10 cellular contexts compared by ENCODE assay signal in the genomic region with DNA sequence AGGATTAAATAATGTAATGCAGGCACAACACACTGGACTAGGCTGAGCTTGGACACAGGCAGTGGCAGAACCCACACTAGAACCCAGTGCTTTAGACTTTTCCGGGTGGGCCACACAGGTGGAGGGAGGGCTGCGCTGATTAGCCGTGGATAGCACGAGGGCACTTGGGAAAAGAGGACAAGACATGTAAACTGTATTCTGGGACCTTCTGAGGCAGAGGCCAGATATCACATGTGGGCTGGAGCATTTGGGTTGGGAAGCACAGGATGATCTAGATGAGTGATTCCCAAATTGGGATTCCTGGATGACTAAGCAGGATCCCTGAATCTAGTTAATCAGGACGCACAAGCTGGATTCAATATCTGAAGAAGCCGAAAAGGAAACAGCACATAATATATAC. TPM values are rescaled to one million over a fixed set of nuclear protein-coding genes. Genes with fewer than 3 reads are reported as not detected.
DNase-seq lines count a peak whose midpoint lies in the region; ATAC-seq and TF ChIP-seq lines count a peak whose summit lies in the region.
"Had no signal": no experiment of that assay in that cellular context is flagged by ENCODE, and none has a peak within 500 bp of the region (broad histone marks: within the 10 kb centered on the region; RNA-seq: fewer than 3 reads in every experiment).

No MANE protein-coding gene starts in this region.

- no peaks in the 10 kb centered on the region for H3K36me3 Mint-ChIP-seq in glutamatergic neuron (ENCODE audit: unreplicated experiment)
- H3K36me3 Mint-ChIP-seq in activated T-helper 2 cell treated with anti-CD3 and anti-CD28 coated beads, Interferon-gamma antibody, Interleukin-2, Interleukin-4, amounts not matched to agents 10 μg/mL and 5 μg/mL and 100 μg/mL, durations not matched to agents 14 hours and 24 hours and 36 hours (ENCODE audit: low read depth): peaks cover 14% of the 10 kb centered on the region
- H3K36me3 Mint-ChIP-seq in activated T-cell treated with anti-CD3 and anti-CD28 coated beads, Interleukin-2, amount 50 U/mL, for 24 hours (ENCODE audit: low read depth): peaks cover 56% of the 10 kb centered on the region

- H3K27ac Mint-ChIP-seq in glutamatergic neuron (ENCODE audit: unreplicated experiment): peak overlapping the region; percentile 96
- no peak overlapping the region for H3K27ac Mint-ChIP-seq in activated T-helper 2 cell treated with anti-CD3 and anti-CD28 coated beads, Interferon-gamma antibody, Interleukin-2, Interleukin-4, amounts not matched to agents 10 μg/mL and 5 μg/mL and 100 μg/mL, durations not matched to agents 14 hours and 24 hours and 36 hours
- no peak overlapping the region for H3K27ac Mint-ChIP-seq in activated T-cell treated with anti-CD3 and anti-CD28 coated beads, Interleukin-2, amount 50 U/mL, for 24 hours

- peak overlapping the region; percentile 96 for H3K4me2 ChIP-seq in BLaER1

- no peak overlapping the region for H3K9ac ChIP-seq in BLaER1
- H3K9ac ChIP-seq in adipocyte (ENCODE audit: low read length): peak overlapping the region; percentile 80

- DNase-seq in adipocyte (ENCODE audit: low read depth): no peak
- DNase-seq in glutamatergic neuron: no peak
- DNase-seq in renal cortical epithelial cell (ENCODE audit: low read depth): peak; percentile 59
- DNase-seq in activated T-helper 2 cell treated with anti-CD3 and anti-CD28 coated beads, Interferon-gamma antibody, Interleukin-2, Interleukin-4, amounts not matched to agents 10 μg/mL and 5 μg/mL and 100 μg/mL, durations not matched to agents 14 hours and 24 hours and 36 hours (ENCODE audit: low spot score): no peak
- DNase-seq in activated T-cell treated with anti-CD3 and anti-CD28 coated beads, Interleukin-2, amount 50 U/mL, for 24 hours: no peak
- DNase-seq: activated T-cell treated with anti-CD3 and anti-CD28 coated beads, Interleukin-2, amount 50 U/mL, for 48 hours; NCI-H748 treated with DMSO at 0.1 percent for 48 hours had no signal

- peaks cover 100% of the 10 kb centered on the region for H4K20me1 ChIP-seq in BLaER1

- intact Hi-C loops in activated T-helper 2 cell treated with anti-CD3 and anti-CD28 coated beads, Interferon-gamma antibody, Interleukin-2, Interleukin-4, amounts not matched to agents 10 μg/mL and 5 μg/mL and 100 μg/mL, durations not matched to agents 14 hours and 24 hours and 36 hours (cut with micrococcal nuclease): no loop called here

- H3K9me3 ChIP-seq in BLaER1 (no peaks in the 10 kb centered on the region), adipocyte (ENCODE audit: control insufficient read depth, low read length) (no peaks in the 10 kb centered on the region)

- H3K4me3 ChIP-seq in BLaER1 (no peak overlapping the region), adipocyte (ENCODE audit: low read length) (peak overlapping the region; percentile 61)

- ATAC-seq in HG02571 (IDR thresholded peaks at IDR 0.05; ENCODE audit: unreplicated experiment) (no peak), HG02870 (IDR thresholded peaks at IDR 0.05; ENCODE audit: unreplicated experiment) (no peak)

- peaks cover 15% of the 10 kb centered on the region for H3K27me3 Mint-ChIP-seq in glutamatergic neuron (ENCODE audit: unreplicated experiment)
- H3K27me3 Mint-ChIP-seq in activated T-helper 2 cell treated with anti-CD3 and anti-CD28 coated beads, Interferon-gamma antibody, Interleukin-2, Interleukin-4, amounts not matched to agents 10 μg/mL and 5 μg/mL and 100 μg/mL, durations not matched to agents 14 hours and 24 hours and 36 hours (ENCODE audit: low read depth): no peaks in the 10 kb centered on the region
- no peaks in the 10 kb centered on the region for H3K27me3 Mint-ChIP-seq in activated T-cell treated with anti-CD3 and anti-CD28 coated beads, Interleukin-2, amount 50 U/mL, for 24 hours

- no peak for TF ChIP-seq CTCF in glutamatergic neuron (IDR thresholded peaks at IDR 0.05; ENCODE audit: partially characterized antibody, unreplicated experiment)

- peaks cover 20% of the 10 kb centered on the region for H3K9me3 Mint-ChIP-seq in glutamatergic neuron (ENCODE audit: unreplicated experiment)
- no peaks in the 10 kb centered on the region for H3K9me3 Mint-ChIP-seq in activated T-helper 2 cell treated with anti-CD3 and anti-CD28 coated beads, Interferon-gamma antibody, Interleukin-2, Interleukin-4, amounts not matched to agents 10 μg/mL and 5 μg/mL and 100 μg/mL, durations not matched to agents 14 hours and 24 hours and 36 hours
- H3K9me3 Mint-ChIP-seq in activated T-cell treated with anti-CD3 and anti-CD28 coated beads, Interleukin-2, amount 50 U/mL, for 24 hours: no peaks in the 10 kb centered on the region

- peak overlapping the region; percentile 93 for H3K4me3 Mint-ChIP-seq in glutamatergic neuron (ENCODE audit: unreplicated experiment)
- H3K4me3 Mint-ChIP-seq in activated T-helper 2 cell treated with anti-CD3 and anti-CD28 coated beads, Interferon-gamma antibody, Interleukin-2, Interleukin-4, amounts not matched to agents 10 μg/mL and 5 μg/mL and 100 μg/mL, durations not matched to agents 14 hours and 24 hours and 36 hours (ENCODE audit: low read depth): no peak overlapping the region
- H3K4me3 Mint-ChIP-seq in activated T-cell treated with anti-CD3 and anti-CD28 coated beads, Interleukin-2, amount 50 U/mL, for 24 hours: no peak overlapping the region

- peak overlapping the region; percentile 27; the same call in 1 of the 2 replicates for H3K27ac ChIP-seq in BLaER1

- H3K27me3 ChIP-seq in BLaER1 (no peaks in the 10 kb centered on the region), adipocyte (replicated peaks; ENCODE audit: control insufficient read depth, insufficient read depth, low read length) (no peaks in the 10 kb centered on the region)

- H3K4me1 Mint-ChIP-seq in glutamatergic neuron (ENCODE audit: low read depth, unreplicated experiment): peaks cover 81% of the 10 kb centered on the region
- peaks cover 22% of the 10 kb centered on the region for H3K4me1 Mint-ChIP-seq in activated T-helper 2 cell treated with anti-CD3 and anti-CD28 coated beads, Interferon-gamma antibody, Interleukin-2, Interleukin-4, amounts not matched to agents 10 μg/mL and 5 μg/mL and 100 μg/mL, durations not matched to agents 14 hours and 24 hours and 36 hours (ENCODE audit: low read depth)
- peaks cover 65% of the 10 kb centered on the region for H3K4me1 Mint-ChIP-seq in activated T-cell treated with anti-CD3 and anti-CD28 coated beads, Interleukin-2, amount 50 U/mL, for 24 hours (ENCODE audit: low read depth)

- H3K4me1 ChIP-seq in BLaER1: peaks cover 99% of the 10 kb centered on the region
- peaks cover 95% of the 10 kb centered on the region for H3K4me1 ChIP-seq in adipocyte (ENCODE audit: control insufficient read depth, insufficient read depth, low read length)

- peaks cover 72% of the 10 kb centered on the region for H3K36me3 ChIP-seq in BLaER1
- peaks cover 37% of the 10 kb centered on the region for H3K36me3 ChIP-seq in adipocyte (ENCODE audit: control insufficient read depth, insufficient read depth, low read length, severe bottlenecking)

RNA-seq across cellular contexts. Expression of a gene that starts 20.3 kb away (rescaled TPM):
- total RNA-seq in glutamatergic neuron (ENCODE audit: unreplicated experiment): 0.71 TPM
- total RNA-seq in renal cortical epithelial cell: not detected in 2 replicates
- not detected in 2 replicates for total RNA-seq in activated T-helper 2 cell treated with anti-CD3 and anti-CD28 coated beads, Interferon-gamma antibody, Interleukin-2, Interleukin-4, amounts not matched to agents 10 μg/mL and 5 μg/mL and 100 μg/mL, durations not matched to agents 14 hours and 24 hours and 36 hours
